Comparison of ENCODE assay signal across 2 cellular contexts in genomic region chr10:120891367-120891766, GRCh38.
TF ChIP-seq lines count a peak whose summit lies in the region.

No MANE protein-coding gene starts in this region.

TF ChIP-seq in HCT116, 20 proteins besides CTCF, POLR2A, EP300 and RAD21:
- TF ChIP-seq, protein P1, sequence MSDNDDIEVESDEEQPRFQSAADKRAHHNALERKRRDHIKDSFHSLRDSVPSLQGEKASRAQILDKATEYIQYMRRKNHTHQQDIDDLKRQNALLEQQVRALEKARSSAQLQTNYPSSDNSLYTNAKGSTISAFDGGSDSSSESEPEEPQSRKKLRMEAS (IDR thresholded peaks at IDR 0.05): 0 out of 2 replicates have a peak, but pooled peaks have one; percentile 24
- TF ChIP-seq, protein P2, sequence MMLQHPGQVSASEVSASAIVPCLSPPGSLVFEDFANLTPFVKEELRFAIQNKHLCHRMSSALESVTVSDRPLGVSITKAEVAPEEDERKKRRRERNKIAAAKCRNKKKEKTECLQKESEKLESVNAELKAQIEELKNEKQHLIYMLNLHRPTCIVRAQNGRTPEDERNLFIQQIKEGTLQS (IDR thresholded peaks at IDR 0.05): no peak
- TF ChIP-seq CEBPB (IDR thresholded peaks at IDR 0.05; ENCODE audit: low read depth): peak; percentile 77

TF ChIP-seq in K562, 482 proteins besides CTCF, POLR2A, EP300 and RAD21 (continues in another document):
- TF ChIP-seq HMGXB4 (CRISPR knock-in tag; IDR thresholded peaks at IDR 0.05) (no peak), ZNF717 (CRISPR knock-in tag; IDR thresholded peaks at IDR 0.05) (no peak), JUND (IDR thresholded peaks at IDR 0.05; ENCODE audit: borderline replicate concordance, low read depth, low read length) (0 out of 2 replicates have a peak, but pooled peaks have one; percentile 11), JUND (tag; IDR thresholded peaks at IDR 0.05; ENCODE audit: borderline replicate concordance, low read depth, low read length) (no peak; the same call in 2 of the 3 replicates), ZNF407 (IDR thresholded peaks at IDR 0.05; ENCODE audit: low read depth) (no peak), SMAD3 (CRISPR knock-in tag; conservative IDR thresholded peaks at IDR 0.05) (no peak), CEBPG (CRISPR knock-in tag; IDR thresholded peaks at IDR 0.05) (peak; percentile 72), CEBPG (tag; conservative IDR thresholded peaks at IDR 0.05 in 1 of 2, IDR thresholded peaks at IDR 0.05 in 1 of 2) (peak; percentile 78 to 95), NCOA6 (IDR thresholded peaks at IDR 0.05) (no peak), ZNF121 (CRISPR knock-in tag; conservative IDR thresholded peaks at IDR 0.05) (no peak), HMG20A (CRISPR knock-in tag; conservative IDR thresholded peaks at IDR 0.05) (no peak), U2AF1 (optimal IDR thresholded peaks at IDR 0.05; ENCODE audit: low read depth, low read length) (no peak), ATF4 (CRISPR knock-in tag; IDR thresholded peaks at IDR 0.05) (peak; percentile 90), TAL1 (IDR thresholded peaks at IDR 0.05) (no peak), SMAD4 (CRISPR knock-in tag; conservative IDR thresholded peaks at IDR 0.05) (peak; percentile 56; the same call in 1 of the 2 replicates), SOX6 (IDR thresholded peaks at IDR 0.05) (peak; percentile 34; the same call in 1 of the 2 replicates), DMBX1 (CRISPR knock-in tag; IDR thresholded peaks at IDR 0.05; ENCODE audit: borderline replicate concordance) (peak; percentile 55; the same call in 1 of the 2 replicates), ZNF175 (CRISPR knock-in tag; IDR thresholded peaks at IDR 0.05; ENCODE audit: low read depth) (peak; percentile 83), GATAD2A (IDR thresholded peaks at IDR 0.05) (no peak), ZKSCAN3 (CRISPR knock-in tag; IDR thresholded peaks at IDR 0.05) (no peak), NCOA1 (IDR thresholded peaks at IDR 0.05; ENCODE audit: low read depth) (no peak), ZNF76 (CRISPR knock-in tag; IDR thresholded peaks at IDR 0.05; ENCODE audit: borderline replicate concordance) (no peak), TAF9B (IDR thresholded peaks at IDR 0.05; ENCODE audit: partially characterized antibody) (no peak), NBN (IDR thresholded peaks at IDR 0.05; ENCODE audit: low read depth) (no peak), ATF1 (CRISPR knock-in tag; IDR thresholded peaks at IDR 0.05) (no peak), ATF1 (tag; IDR thresholded peaks at IDR 0.05) (no peak), MEF2D (tag; conservative IDR thresholded peaks at IDR 0.05; ENCODE audit: low read depth) (no peak), CXXC5 (CRISPR knock-in tag; IDR thresholded peaks at IDR 0.05) (peak; percentile 37; the same call in 1 of the 2 replicates), PURB (CRISPR knock-in tag; IDR thresholded peaks at IDR 0.05; ENCODE audit: low read depth) (no peak), ZNF512 (tag; IDR thresholded peaks at IDR 0.05) (no peak), NFE2L1 (tag; IDR thresholded peaks at IDR 0.05; ENCODE audit: borderline replicate concordance, low read depth) (no peak), ZNF354B (CRISPR knock-in tag; IDR thresholded peaks at IDR 0.05) (no peak)
- TF ChIP-seq, protein P3, sequence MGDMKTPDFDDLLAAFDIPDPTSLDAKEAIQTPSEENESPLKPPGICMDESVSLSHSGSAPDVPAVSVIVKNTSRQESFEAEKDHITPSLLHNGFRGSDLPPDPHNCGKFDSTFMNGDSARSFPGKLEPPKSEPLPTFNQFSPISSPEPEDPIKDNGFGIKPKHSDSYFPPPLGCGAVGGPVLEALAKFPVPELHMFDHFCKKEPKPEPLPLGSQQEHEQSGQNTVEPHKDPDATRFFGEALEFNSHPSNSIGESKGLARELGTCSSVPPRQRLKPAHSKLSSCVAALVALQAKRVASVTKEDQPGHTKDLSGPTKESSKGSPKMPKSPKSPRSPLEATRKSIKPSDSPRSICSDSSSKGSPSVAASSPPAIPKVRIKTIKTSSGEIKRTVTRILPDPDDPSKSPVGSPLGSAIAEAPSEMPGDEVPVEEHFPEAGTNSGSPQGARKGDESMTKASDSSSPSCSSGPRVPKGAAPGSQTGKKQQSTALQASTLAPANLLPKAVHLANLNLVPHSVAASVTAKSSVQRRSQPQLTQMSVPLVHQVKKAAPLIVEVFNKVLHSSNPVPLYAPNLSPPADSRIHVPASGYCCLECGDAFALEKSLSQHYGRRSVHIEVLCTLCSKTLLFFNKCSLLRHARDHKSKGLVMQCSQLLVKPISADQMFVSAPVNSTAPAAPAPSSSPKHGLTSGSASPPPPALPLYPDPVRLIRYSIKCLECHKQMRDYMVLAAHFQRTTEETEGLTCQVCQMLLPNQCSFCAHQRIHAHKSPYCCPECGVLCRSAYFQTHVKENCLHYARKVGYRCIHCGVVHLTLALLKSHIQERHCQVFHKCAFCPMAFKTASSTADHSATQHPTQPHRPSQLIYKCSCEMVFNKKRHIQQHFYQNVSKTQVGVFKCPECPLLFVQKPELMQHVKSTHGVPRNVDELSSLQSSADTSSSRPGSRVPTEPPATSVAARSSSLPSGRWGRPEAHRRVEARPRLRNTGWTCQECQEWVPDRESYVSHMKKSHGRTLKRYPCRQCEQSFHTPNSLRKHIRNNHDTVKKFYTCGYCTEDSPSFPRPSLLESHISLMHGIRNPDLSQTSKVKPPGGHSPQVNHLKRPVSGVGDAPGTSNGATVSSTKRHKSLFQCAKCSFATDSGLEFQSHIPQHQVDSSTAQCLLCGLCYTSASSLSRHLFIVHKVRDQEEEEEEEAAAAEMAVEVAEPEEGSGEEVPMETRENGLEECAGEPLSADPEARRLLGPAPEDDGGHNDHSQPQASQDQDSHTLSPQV (IDR thresholded peaks at IDR 0.05): 0 out of 2 replicates have a peak, but pooled peaks have one; percentile 26
- TF ChIP-seq, protein P4, sequence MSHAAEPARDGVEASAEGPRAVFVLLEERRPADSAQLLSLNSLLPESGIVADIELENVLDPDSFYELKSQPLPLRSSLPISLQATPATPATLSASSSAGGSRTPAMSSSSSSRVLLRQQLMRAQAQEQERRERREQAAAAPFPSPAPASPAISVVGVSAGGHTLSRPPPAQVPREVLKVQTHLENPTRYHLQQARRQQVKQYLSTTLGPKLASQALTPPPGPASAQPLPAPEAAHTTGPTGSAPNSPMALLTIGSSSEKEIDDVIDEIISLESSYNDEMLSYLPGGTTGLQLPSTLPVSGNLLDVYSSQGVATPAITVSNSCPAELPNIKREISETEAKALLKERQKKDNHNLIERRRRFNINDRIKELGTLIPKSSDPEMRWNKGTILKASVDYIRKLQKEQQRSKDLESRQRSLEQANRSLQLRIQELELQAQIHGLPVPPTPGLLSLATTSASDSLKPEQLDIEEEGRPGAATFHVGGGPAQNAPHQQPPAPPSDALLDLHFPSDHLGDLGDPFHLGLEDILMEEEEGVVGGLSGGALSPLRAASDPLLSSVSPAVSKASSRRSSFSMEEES (CRISPR knock-in tag; IDR thresholded peaks at IDR 0.05): no peak
- TF ChIP-seq, protein P2 (IDR thresholded peaks at IDR 0.05): peak; percentile 70; the same call in 1 of the 2 replicates
- TF ChIP-seq, protein P2 (CRISPR knock-in tag; conservative IDR thresholded peaks at IDR 0.05): no peak
